8 cellular contexts compared by ENCODE assay signal in the genomic region with DNA sequence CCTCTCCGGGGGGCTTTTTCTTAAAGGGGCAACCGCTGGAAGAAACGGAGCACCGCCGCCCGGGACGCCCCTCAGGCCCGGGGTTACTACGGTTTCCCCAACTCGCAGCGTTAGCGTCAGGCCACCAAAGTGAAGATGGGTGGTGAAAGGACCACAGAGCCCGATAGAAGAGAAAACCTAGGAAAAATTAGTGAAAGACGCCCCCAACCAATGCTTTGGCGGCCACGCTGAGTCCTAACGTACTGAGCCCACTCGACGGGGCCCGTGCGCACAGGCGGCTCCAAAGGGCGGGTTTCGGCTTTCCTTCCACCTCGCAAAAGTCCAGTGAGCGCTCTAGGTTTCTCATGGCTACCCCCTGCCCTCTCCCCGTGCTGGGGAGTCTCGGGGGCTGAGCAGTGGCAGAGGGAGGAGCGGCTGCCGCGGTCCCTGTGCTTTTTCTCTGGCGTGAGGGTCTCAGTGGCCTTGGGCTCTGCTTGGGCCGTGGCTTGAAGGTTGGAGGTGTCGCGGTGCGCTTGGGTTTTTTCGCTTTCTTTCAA. TPM values are rescaled to one million over a fixed set of nuclear protein-coding genes. Genes with fewer than 3 reads are reported as not detected.
DNase-seq lines count a peak whose midpoint lies in the region; ATAC-seq, FAIRE-seq and TF ChIP-seq lines count a peak whose summit lies in the region.

No MANE protein-coding gene starts in this region.

- H3K27me3 ChIP-seq in duodenal mucosa (ENCODE audit: control insufficient read depth in 1 of 2, insufficient read depth in 2 of 2, low read length in 2 of 2) (no peaks in the 10 kb centered on the region), muscle layer of colon (ENCODE audit: control insufficient read depth in 1 of 2, insufficient read depth in 2 of 2, low read length in 2 of 2) (no peaks in the 10 kb centered on the region)

- no peaks in the 10 kb centered on the region for H3K9me3 ChIP-seq in duodenal mucosa (ENCODE audit: control insufficient read depth in 1 of 2, low read length in 2 of 2)
- no peaks in the 10 kb centered on the region for H3K9me3 ChIP-seq in muscle layer of colon (ENCODE audit: low read length)

- H3K36me3 ChIP-seq in duodenal mucosa (ENCODE audit: control insufficient read depth in 1 of 2, insufficient read depth in 2 of 2, low read length in 2 of 2): no peaks in the 10 kb centered on the region
- H3K36me3 ChIP-seq in muscle layer of colon (ENCODE audit: insufficient read depth, low read length): no peaks in the 10 kb centered on the region

- H3K4me3 ChIP-seq in duodenal mucosa (ENCODE audit: low read depth in 1 of 2, low read length in 2 of 2): peak overlapping the region; percentile 90 to 98
- H3K4me3 ChIP-seq in muscle layer of colon (ENCODE audit: low read depth in 1 of 2, low read length in 2 of 2): peak overlapping the region; percentile 84

- ATAC-seq in HG02642 (IDR thresholded peaks at IDR 0.05; ENCODE audit: poor library complexity, unreplicated experiment): peak; percentile 13

- DNase-seq in NCI-H345 (lab: John Stamatoyannopoulos, UW) (peak; percentile 70), NCI-H345 treated with DMSO at 0.1 percent for 48 hours (lab: John Stamatoyannopoulos, UW; ENCODE audit: unreplicated experiment) (no peak), RPMI8226 (peak; percentile 64), occipital lobe (lab: John Stamatoyannopoulos, UW) (no peak), GM12892 (ENCODE audit: insufficient read length) (no peak)

- H3K27ac ChIP-seq in duodenal mucosa (ENCODE audit: low read depth, low read length): peak overlapping the region; percentile 100
- peak overlapping the region; percentile 100 for H3K27ac ChIP-seq in muscle layer of colon (ENCODE audit: low read depth, low read length)

- peaks cover 0 to 5% of the 10 kb centered on the region in 2 donors for H3K4me1 ChIP-seq in duodenal mucosa (ENCODE audit: control insufficient read depth in 1 of 2, insufficient read depth in 2 of 2, low read length in 2 of 2)
- H3K4me1 ChIP-seq in muscle layer of colon (ENCODE audit: insufficient read depth, low read length): peaks cover 10% of the 10 kb centered on the region

- no peak for FAIRE-seq in GM12892 (lab: Jason Lieb, UNC)

- H3K9ac ChIP-seq in duodenal mucosa (ENCODE audit: low read depth in 1 of 2, low read length in 2 of 2) (peak overlapping the region; percentile 98 to 100), muscle layer of colon (ENCODE audit: low read length) (peak overlapping the region; percentile 98)

- TF ChIP-seq POLR2A in GM12892 (IDR thresholded peaks at IDR 0.05; ENCODE audit: low read depth, low read length): no peak; the same call in 1 of the 2 replicates

RNA-seq across cellular contexts. Expression of a gene that starts 12.2 kb away (rescaled TPM):
- 80.0 TPM for total RNA-seq in occipital lobe
- polyA plus RNA-seq in GM12892 (2012; ENCODE audit: missing spikeins): 22.3 TPM

RNA-seq across cellular contexts. Expression of a gene that starts 27.8 kb away (rescaled TPM):
- 2.7 TPM for total RNA-seq in occipital lobe
- 7.8 TPM for polyA plus RNA-seq in GM12892 (2012; ENCODE audit: missing spikeins)

Comparison
In these comparisons a context has a peak if more than half of its experiments do, and no peak if none do; other contexts are left out.
1. DNase-seq: peak in NCI-H345 (single experiment) and RPMI8226 (single experiment); none in NCI-H345 treated with DMSO at 0.1 percent for 48 hours (single experiment), occipital lobe (single experiment) and GM12892 (single experiment).